8 cellular contexts compared by ENCODE assay signal in genomic region chr6:56542367-56543331, GRCh38.
DNase-seq lines count a peak whose midpoint lies in the region; ATAC-seq lines count a peak whose summit lies in the region.

No MANE protein-coding gene starts in this region.

- DNase-seq in AML-193 (lab: John Stamatoyannopoulos, UW) (peak; percentile 96), NCI-H226 (peak; percentile 97), dedifferentiated amniotic fluid mesenchymal stem cell (ENCODE audit: extremely low spot score) (peak; percentile 98), left kidney (ENCODE audit: low read depth, low spot score) (peak; percentile 98)
- peak; percentile 59 for DNase-seq in activated CD4-positive, alpha-beta T cell treated with anti-CD3 and anti-CD28 coated beads for 24 hours (ENCODE audit: low read depth in 2 of 2)
- peak; percentile 47 to 52 for DNase-seq in stimulated activated CD4-positive, alpha-beta T cell treated with anti-CD3 and anti-CD28 coated beads, Interleukin-1b, Interleukin-23, amount 100 ng/mL, for 4 hours (ENCODE audit: low read depth in 2 of 2)

- peak; percentile 95 for ATAC-seq in GM19025 (IDR thresholded peaks at IDR 0.05; ENCODE audit: low read depth, unreplicated experiment)
- ATAC-seq in HG03175 (IDR thresholded peaks at IDR 0.05; ENCODE audit: unreplicated experiment), result peak; percentile 93

Comparison
In these comparisons a context has a peak if more than half of its experiments do, and no peak if none do; other contexts are left out.
1. Peak in every context shown above with its lines: DNase-seq and ATAC-seq.